18 cellular contexts compared by ENCODE assay signal in genomic region chr7:140215281-140215680, GRCh38. TPM values are rescaled to one million over a fixed set of nuclear protein-coding genes. Genes with fewer than 3 reads are reported as not detected.
A peak's percentile ranks its signal among the peaks of the same experiment; 100 is the strongest.
DNase-seq lines count a peak whose midpoint lies in the region; ATAC-seq and TF ChIP-seq lines count a peak whose summit lies in the region.
"Had no signal": no experiment of that assay in that cellular context is flagged by ENCODE, and none has a peak within 500 bp of the region (broad histone marks: within the 10 kb centered on the region; RNA-seq: fewer than 3 reads in every experiment).

No MANE protein-coding gene starts in this region.

- peak overlapping the region; percentile 75 to 88 (median 87) for H3K27ac ChIP-seq in stomach

- DNase-seq in activated CD4-positive, alpha-beta T cell treated with anti-CD3 and anti-CD28 coated beads, Interleukin-2, amount 10 ng/mL, durations not matched to agents 24 days and 14 days: peak; percentile 61
- DNase-seq in activated CD4-positive, alpha-beta T cell treated with anti-CD3 and anti-CD28 coated beads, Interleukin-2, amount 50 U/mL, for 4 hours: no peak
- DNase-seq in stomach (no peak), osteocyte (ENCODE audit: extremely low spot score, unreplicated experiment) (no peak), NCI-H2029 treated with DMSO at 0.1 percent for 48 hours (lab: John Stamatoyannopoulos, UW) (no peak)
- DNase-seq: 8988T; DMS 273 treated with DMSO at 0.1 percent for 48 hours; GF-D8; MV-4-11; NCI-H187 treated with DMSO at 0.1 percent for 48 hours; NK-92 treated with Interleukin-12 subunit alpha and Interleukin-12 subunit beta, amount 100 ng/mL, for 24 hours; SHP77; SK-N-SH had no signal

- H3K4me3 ChIP-seq in Loucy (ENCODE audit: low read length, poor library complexity, severe bottlenecking): no peak overlapping the region
- H3K4me3 ChIP-seq in stomach: no peak overlapping the region
- H3K4me3 ChIP-seq: HAP-1 had no signal

- ATAC-seq in activated T-helper 17 cell treated with anti-CD3 and anti-CD28 coated beads, Interleukin-2, amount 50 U/mL, for 72 hours (replicated peaks): no peak
- no peak for ATAC-seq in GM21515 (IDR thresholded peaks at IDR 0.05; ENCODE audit: unreplicated experiment)

- H3K9me3 Mint-ChIP-seq in activated CD4-positive, alpha-beta T cell treated with anti-CD3 and anti-CD28 coated beads, Interleukin-2, amount 10 ng/mL, durations not matched to agents 24 days and 14 days: peaks cover 8% of the 10 kb centered on the region
- peaks cover 10% of the 10 kb centered on the region for H3K9me3 Mint-ChIP-seq in activated T-helper 17 cell treated with anti-CD3 and anti-CD28 coated beads, Interleukin-2, amount 50 U/mL, for 72 hours
- H3K9me3 Mint-ChIP-seq in osteocyte (ENCODE audit: unreplicated experiment): peaks cover 9% of the 10 kb centered on the region

- H3K27ac Mint-ChIP-seq in activated CD4-positive, alpha-beta T cell treated with anti-CD3 and anti-CD28 coated beads, Interleukin-2, amount 10 ng/mL, durations not matched to agents 24 days and 14 days: peak overlapping the region; percentile 54
- H3K27ac Mint-ChIP-seq in activated T-helper 17 cell treated with anti-CD3 and anti-CD28 coated beads, Interleukin-2, amount 50 U/mL, for 72 hours: peak overlapping the region; percentile 88
- no peak overlapping the region for H3K27ac Mint-ChIP-seq in osteocyte (ENCODE audit: unreplicated experiment)

- H3K27me3 ChIP-seq in Loucy (ENCODE audit: insufficient read depth, low read length, poor library complexity, severe bottlenecking) (no peaks in the 10 kb centered on the region), stomach (no peaks in the 10 kb centered on the region)

- peaks cover 54% of the 10 kb centered on the region for H3K4me1 Mint-ChIP-seq in activated CD4-positive, alpha-beta T cell treated with anti-CD3 and anti-CD28 coated beads, Interleukin-2, amount 10 ng/mL, durations not matched to agents 24 days and 14 days
- H3K4me1 Mint-ChIP-seq in activated T-helper 17 cell treated with anti-CD3 and anti-CD28 coated beads, Interleukin-2, amount 50 U/mL, for 72 hours: peaks cover 38% of the 10 kb centered on the region
- peaks cover 8% of the 10 kb centered on the region for H3K4me1 Mint-ChIP-seq in osteocyte (ENCODE audit: unreplicated experiment)

- no peaks in the 10 kb centered on the region for H3K79me2 ChIP-seq in Loucy (ENCODE audit: insufficient read depth, low read length)

- H3K4me2 ChIP-seq in Loucy (ENCODE audit: low read depth, low read length, poor library complexity, severe bottlenecking): peak overlapping the region; percentile 3
- H3K4me2 ChIP-seq: SK-N-SH had no signal

- H3K9me3 ChIP-seq in Loucy (ENCODE audit: insufficient read depth, low read depth, low read length) (no peaks in the 10 kb centered on the region), stomach (peaks cover 0 to 4% (median 0%) of the 10 kb centered on the region in 4 donors)
- H3K9me3 ChIP-seq: HAP-1, SK-N-SH had no signal

- H4K20me1 ChIP-seq in Loucy (ENCODE audit: insufficient read depth, low read length, poor library complexity, severe bottlenecking): no peaks in the 10 kb centered on the region

- H3K36me3 Mint-ChIP-seq in activated CD4-positive, alpha-beta T cell treated with anti-CD3 and anti-CD28 coated beads, Interleukin-2, amount 10 ng/mL, durations not matched to agents 24 days and 14 days (ENCODE audit: low read depth): peaks cover 2% of the 10 kb centered on the region
- peaks cover 6% of the 10 kb centered on the region for H3K36me3 Mint-ChIP-seq in activated T-helper 17 cell treated with anti-CD3 and anti-CD28 coated beads, Interleukin-2, amount 50 U/mL, for 72 hours (ENCODE audit: low read depth)
- H3K36me3 Mint-ChIP-seq in osteocyte (ENCODE audit: unreplicated experiment): no peaks in the 10 kb centered on the region

- peaks cover 21% of the 10 kb centered on the region for H3K4me1 ChIP-seq in Loucy (ENCODE audit: insufficient read depth, low read length, poor library complexity, severe bottlenecking)
- peaks cover 4 to 33% (median 19%) of the 10 kb centered on the region in 4 donors for H3K4me1 ChIP-seq in stomach
- H3K4me1 ChIP-seq: HAP-1 had no signal

- H3K36me3 ChIP-seq in Loucy (ENCODE audit: insufficient read depth, low read length) (no peaks in the 10 kb centered on the region), stomach (no peaks in the 10 kb centered on the region)
- H3K36me3 ChIP-seq: HAP-1 had no signal

- TF ChIP-seq CTCF in Loucy (conservative IDR thresholded peaks at IDR 0.05; ENCODE audit: low read length): no peak
- TF ChIP-seq CTCF in stomach (IDR thresholded peaks at IDR 0.05): no peak
- no peak for TF ChIP-seq CTCF in osteocyte (IDR thresholded peaks at IDR 0.05)

- no peak overlapping the region for H2AFZ ChIP-seq in Loucy (ENCODE audit: low read length)

- H3K9me2 ChIP-seq in Loucy (replicated peaks; ENCODE audit: low read depth, low read length): no peaks in the 10 kb centered on the region
- H3K9me2 ChIP-seq: SK-N-SH had no signal

- WGBS in stomach, 5 donors: 82 to 89% (median 86%) methylated on average over 3 of the region's 3 CpGs

- intact Hi-C loops in activated CD4-positive, alpha-beta T cell treated with anti-CD3 and anti-CD28 coated beads, Interleukin-2, amount 10 ng/mL, durations not matched to agents 24 days and 14 days (cut with micrococcal nuclease): no loop called here
- intact Hi-C loops in stomach (cut with DNase I; ENCODE audit: low total_unique reads): no loop called here

- no peaks in the 10 kb centered on the region for H3K27me3 Mint-ChIP-seq in activated CD4-positive, alpha-beta T cell treated with anti-CD3 and anti-CD28 coated beads, Interleukin-2, amount 10 ng/mL, durations not matched to agents 24 days and 14 days
- H3K27me3 Mint-ChIP-seq in activated T-helper 17 cell treated with anti-CD3 and anti-CD28 coated beads, Interleukin-2, amount 50 U/mL, for 72 hours: no peaks in the 10 kb centered on the region
- H3K27me3 Mint-ChIP-seq in osteocyte (ENCODE audit: unreplicated experiment): peaks cover 6% of the 10 kb centered on the region
- H3K27me3 Mint-ChIP-seq: IgD-negative memory B cell had no signal

- no peak overlapping the region for H3K9ac ChIP-seq in Loucy (ENCODE audit: low read depth, low read length, poor library complexity, severe bottlenecking)
- H3K9ac ChIP-seq: SK-N-SH had no signal

- no peak for TF ChIP-seq EP300 in stomach (IDR thresholded peaks at IDR 0.05)

- H3K4me3 Mint-ChIP-seq in activated CD4-positive, alpha-beta T cell treated with anti-CD3 and anti-CD28 coated beads, Interleukin-2, amount 10 ng/mL, durations not matched to agents 24 days and 14 days: peak overlapping the region; percentile 2
- H3K4me3 Mint-ChIP-seq in activated T-helper 17 cell treated with anti-CD3 and anti-CD28 coated beads, Interleukin-2, amount 50 U/mL, for 72 hours: peak overlapping the region; percentile 54
- no peak overlapping the region for H3K4me3 Mint-ChIP-seq in osteocyte (ENCODE audit: unreplicated experiment)

- H3F3A ChIP-seq in Loucy (ENCODE audit: low read depth): no peaks in the 10 kb centered on the region

- TF ChIP-seq POLR2A in stomach (IDR thresholded peaks at IDR 0.05): no peak

RNA-seq across cellular contexts. Expression of gene KDM7A, which starts 38.5 kb away (rescaled TPM):
- total RNA-seq in activated CD4-positive, alpha-beta T cell treated with anti-CD3 and anti-CD28 coated beads, Interleukin-2, amount 10 ng/mL, durations not matched to agents 24 days and 14 days: 21.8 and 25.9 TPM in 2 replicates
- 10 to 100 TPM; 31.1 to 48.7 TPM for total RNA-seq in activated T-helper 17 cell treated with anti-CD3 and anti-CD28 coated beads, Interleukin-2, amount 50 U/mL, for 72 hours
- total RNA-seq in stomach (10 to 100 TPM; 13.0 to 49.8 (median 24.6) TPM), osteocyte (7.2 and 8.8 TPM in 2 replicates)
- 1 to 10 TPM; 2.3 to 6.9 (median 3.4) TPM for polyA plus RNA-seq in stomach
